21 cellular contexts compared by ENCODE assay signal in genomic region chr1:56433056-56433577, GRCh38.
A peak's percentile ranks its signal among the peaks of the same experiment; 100 is the strongest.
DNase-seq lines count a peak whose midpoint lies in the region; ATAC-seq and TF ChIP-seq lines count a peak whose summit lies in the region.
"Had no signal": no experiment of that assay in that cellular context is flagged by ENCODE, and none has a peak within 500 bp of the region (broad histone marks: within the 10 kb centered on the region; RNA-seq: fewer than 3 reads in every experiment).

No MANE protein-coding gene starts in this region.

- H3K36me3 ChIP-seq in stomach, result no peaks in the 10 kb centered on the region
- H3K36me3 ChIP-seq: transverse colon had no signal

- CTCF ChIA-PET in activated B cell treated with CpG ODN at 0.5 μM for 24 hours (lab: Charles Lee), result interaction anchor here (1.0 kb wide), 1 partner anchor 152 kb away, joined by 4 read pairs; no protein-coding TSS in a partner anchor

- TF ChIP-seq POLR2A in stomach (IDR thresholded peaks at IDR 0.05), result no peak

- no peak overlapping the region for H3K4me3 ChIP-seq in stomach
- H3K4me3 ChIP-seq: K562, transverse colon had no signal

- H3K36me3 Mint-ChIP-seq in activated B cell treated with CpG ODN at 0.5 μM for 24 hours (ENCODE audit: low read depth) (no peaks in the 10 kb centered on the region), memory B cell (no peaks in the 10 kb centered on the region), HFFc6 (ENCODE audit: low read depth) (no peaks in the 10 kb centered on the region)
- H3K36me3 Mint-ChIP-seq: natural killer cell had no signal

- H3K27ac Mint-ChIP-seq in activated B cell treated with CpG ODN at 0.5 μM for 24 hours (peak overlapping the region; percentile 50), memory B cell (peak overlapping the region; percentile 0), HFFc6 (no peak overlapping the region)
- H3K27ac Mint-ChIP-seq: activated naive CD4-positive, alpha-beta T cell treated with anti-CD3 and anti-CD28 coated beads for 36 hours; natural killer cell; progenitor cell of endocrine pancreas had no signal

- POLR2A ChIA-PET in activated B cell treated with CpG ODN at 0.5 μM for 24 hours (lab: Charles Lee), result interaction anchor here (0.8 kb wide), 1 partner anchor 8 kb away, joined by 3 read pairs; no protein-coding TSS in a partner anchor

- 92 to 97% (median 92%) methylated on average over 4 of the region's 4 CpGs for WGBS in stomach, 5 donors

- H3K27me3 ChIP-seq in stomach, result no peaks in the 10 kb centered on the region
- H3K27me3 ChIP-seq: transverse colon had no signal

- H3K27me3 Mint-ChIP-seq in activated B cell treated with CpG ODN at 0.5 μM for 24 hours, result no peaks in the 10 kb centered on the region
- H3K27me3 Mint-ChIP-seq in memory B cell, result no peaks in the 10 kb centered on the region
- no peaks in the 10 kb centered on the region; the same call in none of the 2 replicates for H3K27me3 Mint-ChIP-seq in HFFc6 (ENCODE audit: insufficient read depth)
- H3K27me3 Mint-ChIP-seq: central memory CD8-positive, alpha-beta T cell had no signal

- ATAC-seq in GM19468 (IDR thresholded peaks at IDR 0.05; ENCODE audit: extremely low read depth, unreplicated experiment) (peak; percentile 14), activated B cell treated with CpG ODN at 0.5 μM for 24 hours (ENCODE audit: low read depth) (peak; percentile 84), memory B cell (ENCODE audit: low read depth) (peak; percentile 96)
- ATAC-seq: K562; natural killer cell; stimulated activated naive CD8-positive, alpha-beta T cell treated with anti-CD3 and anti-CD28 coated beads, Interleukin-15, Interleukin-2, amounts not matched to agents 100 U/mL and 50 U/mL, for 24 hours had no signal

- H3K27ac ChIP-seq in stomach, result peak overlapping the region in 4 of 5 donors; percentile 33 to 75 (median 51)
- H3K27ac ChIP-seq: transverse colon had no signal

- H3K9me3 Mint-ChIP-seq in activated B cell treated with CpG ODN at 0.5 μM for 24 hours (no peaks in the 10 kb centered on the region), memory B cell (no peaks in the 10 kb centered on the region), HFFc6 (no peaks in the 10 kb centered on the region)
- H3K9me3 Mint-ChIP-seq: activated naive CD4-positive, alpha-beta T cell treated with anti-CD3 and anti-CD28 coated beads for 36 hours; natural killer cell had no signal

- H3K4me3 Mint-ChIP-seq in activated B cell treated with CpG ODN at 0.5 μM for 24 hours (peak overlapping the region; percentile 56), memory B cell (peak overlapping the region; percentile 49), HFFc6 (no peak overlapping the region)
- H3K4me3 Mint-ChIP-seq: activated naive CD4-positive, alpha-beta T cell treated with anti-CD3 and anti-CD28 coated beads for 36 hours; central memory CD8-positive, alpha-beta T cell; natural killer cell had no signal

- intact Hi-C loops in activated B cell treated with CpG ODN at 0.5 μM for 24 hours (cut with micrococcal nuclease), result no loop called here
- intact Hi-C loops in stomach (cut with DNase I; ENCODE audit: low total_unique reads), result no loop called here

- peaks cover 67% of the 10 kb centered on the region for H3K4me1 Mint-ChIP-seq in activated B cell treated with CpG ODN at 0.5 μM for 24 hours
- H3K4me1 Mint-ChIP-seq in memory B cell, result peaks cover 44% of the 10 kb centered on the region
- no peaks in the 10 kb centered on the region; the same call in 1 of the 2 replicates for H3K4me1 Mint-ChIP-seq in HFFc6 (ENCODE audit: low read depth)
- H3K4me1 Mint-ChIP-seq: central memory CD8-positive, alpha-beta T cell; natural killer cell had no signal

- H3K9me3 ChIP-seq in stomach, result no peaks in the 10 kb centered on the region
- H3K9me3 ChIP-seq: transverse colon had no signal

- peaks cover 6 to 47% (median 31%) of the 10 kb centered on the region in 4 donors for H3K4me1 ChIP-seq in stomach

- TF ChIP-seq CTCF in activated B cell treated with CpG ODN at 0.5 μM for 24 hours (IDR thresholded peaks at IDR 0.05) (no peak), stomach (IDR thresholded peaks at IDR 0.05) (no peak), HFFc6 (IDR thresholded peaks at IDR 0.05) (no peak)

- DNase-seq in activated B cell treated with CpG ODN at 0.5 μM for 24 hours (no peak), memory B cell (ENCODE audit: low spot score in 2 of 2) (peak in 1 of 2 donors; percentile 36), stomach (no peak), EL (no peak), iPS-NIHi11 (ENCODE audit: low spot score) (no peak), HFFc6 (no peak)
- DNase-seq: activated naive CD4-positive, alpha-beta T cell treated with anti-CD3 and anti-CD28 coated beads for 36 hours; activated T-cell treated with anti-CD3 and anti-CD28 coated beads, Interleukin-2, amount 50 U/mL, for 48 hours; aorta; DMS79 treated with DMSO at 0.1 percent for 48 hours; mesenchymal stem cell; natural killer cell; NCI-H1694 treated with DMSO at 0.1 percent for 48 hours; NCI-H748 treated with DMSO at 0.1 percent for 48 hours; stimulated activated CD4-positive, alpha-beta T cell treated with anti-CD3 and anti-CD28 coated beads, Interleukin-1b, Interleukin-23, amount 100 ng/mL, for 48 hours; stimulated activated naive CD8-positive, alpha-beta T cell treated with anti-CD3 and anti-CD28 coated beads, Interleukin-15, Interleukin-2, amounts not matched to agents 100 U/mL and 50 U/mL, for 24 hours; transverse colon had no signal

- no peak for TF ChIP-seq EP300 in stomach (IDR thresholded peaks at IDR 0.05)

Comparison
In these comparisons a context has a peak if more than half of its experiments do, and no peak if none do; other contexts are left out.
1. ATAC-seq: peak in every context shown above with its lines; median percentile 96 in memory B cell; 84 in activated B cell treated with CpG ODN at 0.5 μM for 24 hours; 14 in GM19468.